ENCODE assay signal across 8 cellular contexts in genomic region chr1:205632374-205633169, GRCh38. TPM values are rescaled to one million over a fixed set of nuclear protein-coding genes. Genes with fewer than 3 reads are reported as not detected.
DNase-seq lines count a peak whose midpoint lies in the region; ATAC-seq and TF ChIP-seq lines count a peak whose summit lies in the region.

No MANE protein-coding gene starts in this region.

- peak overlapping the region; percentile 95 for H3K4me3 Mint-ChIP-seq in activated CD4-positive, alpha-beta T cell treated with anti-CD3 and anti-CD28 coated beads for 36 hours

- no peak for TF ChIP-seq CTCF in thoracic aorta (IDR thresholded peaks at IDR 0.05)

- H3K36me3 ChIP-seq in adipocyte (ENCODE audit: control insufficient read depth, insufficient read depth, low read length, severe bottlenecking), result no peaks in the 10 kb centered on the region
- no peaks in the 10 kb centered on the region for H3K36me3 ChIP-seq in thoracic aorta

- POLR2A ChIA-PET in activated CD4-positive, alpha-beta T cell treated with anti-CD3 and anti-CD28 coated beads for 36 hours (lab: Charles Lee), result interaction anchor here (0.6 to 3.8 kb wide), 7 partner anchors 24 to 953 kb away, joined by 3 to 47 read pairs (median 4); partner anchors contain the start of gene RAB29

- peaks cover 8% of the 10 kb centered on the region for H3K36me3 Mint-ChIP-seq in activated CD4-positive, alpha-beta T cell treated with anti-CD3 and anti-CD28 coated beads for 36 hours (ENCODE audit: low read depth)

- H3K4me1 ChIP-seq in adipocyte (ENCODE audit: control insufficient read depth, insufficient read depth, low read length) (peaks cover 37% of the 10 kb centered on the region), thoracic aorta (ENCODE audit: control insufficient read depth in 1 of 2, low read depth in 2 of 2) (peaks cover 26 to 46% of the 10 kb centered on the region in 2 donors)

- no peak for ATAC-seq in activated CD4-positive, alpha-beta T cell treated with anti-CD3 and anti-CD28 coated beads for 36 hours
- ATAC-seq in thoracic aorta (ENCODE audit: insufficient number of reproducible peaks, low FRiP score, low read depth) (no peak), HG03565 (IDR thresholded peaks at IDR 0.05; ENCODE audit: unreplicated experiment) (no peak), GM18873 (IDR thresholded peaks at IDR 0.05; ENCODE audit: low FRiP score, unreplicated experiment) (no peak)

- H3K27me3 Mint-ChIP-seq in activated CD4-positive, alpha-beta T cell treated with anti-CD3 and anti-CD28 coated beads for 36 hours, result no peaks in the 10 kb centered on the region

- intact Hi-C loops in activated CD4-positive, alpha-beta T cell treated with anti-CD3 and anti-CD28 coated beads for 36 hours (cut with DNase I, micrococcal nuclease), result loop anchor here (1.0 to 10.0 kb wide), 10 partner anchors 25 to 1052 kb away; partner anchors contain the start of genes MAPKAPK2 (in 1 of the 2), SLC41A1 (in 1 of the 2) and TMCC2 (in 1 of the 2)

- peak overlapping the region; percentile 84 for H3K27ac Mint-ChIP-seq in activated CD4-positive, alpha-beta T cell treated with anti-CD3 and anti-CD28 coated beads for 36 hours

- peaks cover 26% of the 10 kb centered on the region for H3K4me1 Mint-ChIP-seq in activated CD4-positive, alpha-beta T cell treated with anti-CD3 and anti-CD28 coated beads for 36 hours

- peak overlapping the region; percentile 85 for H3K9ac ChIP-seq in adipocyte (ENCODE audit: low read length)

- peak overlapping the region; percentile 92 for H3K4me3 ChIP-seq in adipocyte (ENCODE audit: low read length)
- peak overlapping the region; percentile 98 for H3K4me3 ChIP-seq in thoracic aorta

- CTCF ChIA-PET in activated CD4-positive, alpha-beta T cell treated with anti-CD3 and anti-CD28 coated beads for 36 hours (lab: Charles Lee), result interaction anchor here (0.7 to 6.8 kb wide), 22 partner anchors 9 to 489 kb away, joined by 3 to 219 read pairs (median 4); no protein-coding TSS in a partner anchor

- H3K9me3 Mint-ChIP-seq in activated CD4-positive, alpha-beta T cell treated with anti-CD3 and anti-CD28 coated beads for 36 hours (ENCODE audit: low read depth), result no peaks in the 10 kb centered on the region

- DNase-seq in activated CD4-positive, alpha-beta T cell treated with anti-CD3 and anti-CD28 coated beads for 36 hours, result no peak
- DNase-seq in activated CD4-positive, alpha-beta T cell treated with anti-CD3 and anti-CD28 coated beads for 4 hours, result no peak
- DNase-seq in adipocyte (ENCODE audit: low read depth) (no peak), thoracic aorta (ENCODE audit: low spot score) (no peak)
- DNase-seq in stimulated activated CD8-positive, alpha-beta memory T cell treated with anti-CD3 and anti-CD28 coated beads, Interleukin-4, amount 100 ng/mL, for 48 hours, result no peak

- H3K27ac ChIP-seq in layer of hippocampus (ENCODE audit: low read depth, low read length) (peak overlapping the region; percentile 88), thoracic aorta (peak overlapping the region; percentile 89 to 99)

- H3K9me3 ChIP-seq in adipocyte (ENCODE audit: control insufficient read depth, low read length) (no peaks in the 10 kb centered on the region), thoracic aorta (no peaks in the 10 kb centered on the region)

- H3K27me3 ChIP-seq in adipocyte (replicated peaks; ENCODE audit: control insufficient read depth, insufficient read depth, low read length), result no peaks in the 10 kb centered on the region
- no peaks in the 10 kb centered on the region for H3K27me3 ChIP-seq in layer of hippocampus (ENCODE audit: control insufficient read depth, insufficient read depth, low read length)
- no peaks in the 10 kb centered on the region for H3K27me3 ChIP-seq in thoracic aorta (replicated peaks; ENCODE audit: insufficient read depth)

RNA-seq across cellular contexts. Expression of gene ELK4, which starts 0.8 kb away (rescaled TPM):
- total RNA-seq in activated CD4-positive, alpha-beta T cell treated with anti-CD3 and anti-CD28 coated beads for 36 hours, result 10 to 100 TPM; 54.0 to 57.4 TPM
- 10 to 100 TPM; 20.2 to 34.4 TPM for total RNA-seq in thoracic aorta

RNA-seq across cellular contexts. Expression of gene SLC45A3, which starts 47.7 kb away (rescaled TPM):
- under 1 TPM; 0.32 to 0.53 TPM for total RNA-seq in activated CD4-positive, alpha-beta T cell treated with anti-CD3 and anti-CD28 coated beads for 36 hours
- 1 to 10 TPM; 5.3 to 8.3 TPM for total RNA-seq in thoracic aorta

Comparison
In these comparisons a context has a peak if more than half of its experiments do, and no peak if none do; other contexts are left out.
1. RNA of gene SLC45A3, which starts 47.7 kb away (total RNA-seq): 5.3 to 8.3 TPM in thoracic aorta; 0.32 to 0.53 TPM in activated CD4-positive, alpha-beta T cell treated with anti-CD3 and anti-CD28 coated beads for 36 hours; every median in the first group is over 4 times any median in the second.